In genomic region chr11:62548545-62549335, GRCh38 we compare ENCODE assay signal across 11 cellular contexts. TPM values are rescaled to one million over a fixed set of nuclear protein-coding genes. Genes with fewer than 3 reads are reported as not detected.
DNase-seq lines count a peak whose midpoint lies in the region; ATAC-seq and TF ChIP-seq lines count a peak whose summit lies in the region.
"Had no signal": no experiment of that assay in that cellular context is flagged by ENCODE, and none has a peak within 500 bp of the region (broad histone marks: within the 10 kb centered on the region; RNA-seq: fewer than 3 reads in every experiment).

No MANE protein-coding gene starts in this region.

- H3K27me3 ChIP-seq in heart left ventricle = no peaks in the 10 kb centered on the region

- no peak for TF ChIP-seq CTCF in heart left ventricle (IDR thresholded peaks at IDR 0.05)
- TF ChIP-seq CTCF in endothelial cell (IDR thresholded peaks at IDR 0.05; ENCODE audit: unreplicated experiment) = no peak
- TF ChIP-seq CTCF in nephron (IDR thresholded peaks at IDR 0.05; ENCODE audit: unreplicated experiment in 3 of 3) = no peak

- DNase-seq in heart left ventricle (peak in 2 of 5 donors; percentile 42 to 70), left ventricle myocardium superior (no peak), endothelial cell (ENCODE audit: low spot score) (no peak), NCI-H446 treated with DMSO at 0.1 percent for 48 hours (lab: John Stamatoyannopoulos, UW) (no peak)
- DNase-seq: activated naive CD4-positive, alpha-beta T cell; stimulated activated naive CD8-positive, alpha-beta T cell treated with anti-CD3 and anti-CD28 coated beads, Interleukin-15, Interleukin-2, amounts not matched to agents 100 U/mL and 50 U/mL, for 24 hours had no signal

- no peaks in the 10 kb centered on the region for H3K36me3 ChIP-seq in heart left ventricle
- H3K36me3 ChIP-seq in urinary bladder (ENCODE audit: insufficient read depth) = no peaks in the 10 kb centered on the region

- no peaks in the 10 kb centered on the region for H3K9me3 Mint-ChIP-seq in endothelial cell (ENCODE audit: unreplicated experiment)
- H3K9me3 Mint-ChIP-seq in nephron = no peaks in the 10 kb centered on the region
- H3K9me3 Mint-ChIP-seq: WTC11 had no signal

- intact Hi-C loops in heart left ventricle (cut with DNase I) (loop anchor here in 2 of 10 donors (10.0 kb wide), 1 partner anchor 154 kb away; no protein-coding TSS in a partner anchor), left ventricle myocardium superior (cut with micrococcal nuclease) (loop anchor here (10.0 kb wide), 2 partner anchors 114 to 154 kb away; no protein-coding TSS in a partner anchor)

- H3K27me3 Mint-ChIP-seq in endothelial cell (ENCODE audit: unreplicated experiment) = peaks cover 30% of the 10 kb centered on the region
- H3K27me3 Mint-ChIP-seq in nephron (ENCODE audit: low read depth) = peaks cover 15% of the 10 kb centered on the region

- TF ChIP-seq POLR2A in heart left ventricle (IDR thresholded peaks at IDR 0.05) = no peak

- no peak overlapping the region for H3K27ac Mint-ChIP-seq in endothelial cell (ENCODE audit: unreplicated experiment)
- H3K27ac Mint-ChIP-seq in nephron = peak overlapping the region in 2 of 3 experiments; percentile 90 to 96
- H3K27ac Mint-ChIP-seq: WTC11 had no signal

- H3K4me1 ChIP-seq in heart left ventricle (peaks cover 18 to 81% (median 64%) of the 10 kb centered on the region in 12 donors), urinary bladder (ENCODE audit: insufficient read depth) (no peaks in the 10 kb centered on the region)

- ATAC-seq in heart left ventricle (no peak), left ventricle myocardium superior (no peak), HG03565 (IDR thresholded peaks at IDR 0.05; ENCODE audit: unreplicated experiment) (no peak), GM18858 (IDR thresholded peaks at IDR 0.05; ENCODE audit: unreplicated experiment) (no peak)
- ATAC-seq: stimulated activated naive CD8-positive, alpha-beta T cell treated with anti-CD3 and anti-CD28 coated beads, Interleukin-15, Interleukin-2, amounts not matched to agents 100 U/mL and 50 U/mL, for 24 hours; WTC11 had no signal

- WGBS in heart left ventricle, 4 donors = 44 to 57% (median 51%) methylated on average over 17 of the region's 17 CpGs
- WGBS in urinary bladder = 53% methylated on average over 17 of the region's 17 CpGs

- H3K4me3 Mint-ChIP-seq in endothelial cell (ENCODE audit: unreplicated experiment) (peak overlapping the region; percentile 19), nephron (peak overlapping the region; percentile 30 to 88 (median 73))

- H3K36me3 Mint-ChIP-seq in endothelial cell (ENCODE audit: low read depth, unreplicated experiment) (peaks cover 8% of the 10 kb centered on the region), nephron (ENCODE audit: low read depth) (no peaks in the 10 kb centered on the region)
- H3K36me3 Mint-ChIP-seq: WTC11 had no signal

- H3K4me3 ChIP-seq in heart left ventricle (peak overlapping the region in 3 of 12 donors; percentile 5 to 99 (median 95)), urinary bladder (ENCODE audit: low read depth, low read length) (no peak overlapping the region)

- H3K27ac ChIP-seq in heart left ventricle = peak overlapping the region; percentile 94 to 100 (median 99)
- peak overlapping the region; percentile 24 for H3K27ac ChIP-seq in urinary bladder (ENCODE audit: low read depth)

- no peaks in the 10 kb centered on the region for H3K9me3 ChIP-seq in heart left ventricle

- H3K4me1 Mint-ChIP-seq in endothelial cell (ENCODE audit: unreplicated experiment) (peaks cover 30% of the 10 kb centered on the region), nephron (peaks cover 62% of the 10 kb centered on the region)

RNA-seq across cellular contexts. Expression of gene AHNAK, which starts 2.1 kb away (rescaled TPM):
- total RNA-seq in heart left ventricle (100 to 1,000 TPM; 251 to 861 (median 409) TPM), left ventricle myocardium superior (354 TPM), endothelial cell (ENCODE audit: unreplicated experiment) (136 TPM), urinary bladder (554 TPM)
- polyA plus RNA-seq in heart left ventricle (100 to 1,000 TPM in 1 of 2 donors, 10 to 100 TPM in 1; 84.4 to 251 TPM), urinary bladder (200 TPM)

RNA-seq across cellular contexts. Expression of gene EEF1G, which starts 25.0 kb away (rescaled TPM):
- 1,000 to 10,000 TPM in 3 of 9 donors, 100 to 1,000 TPM in 6; 799 to 1,135 (median 929) TPM for total RNA-seq in heart left ventricle
- 1,000 to 10,000 TPM in 1 of 2 donors, 100 to 1,000 TPM in 1; 549 to 1,190 TPM for polyA plus RNA-seq in heart left ventricle
- 804 TPM for total RNA-seq in left ventricle myocardium superior
- total RNA-seq in endothelial cell (ENCODE audit: unreplicated experiment) = 1,951 TPM
- total RNA-seq in urinary bladder = 863 TPM
- 1,468 TPM for polyA plus RNA-seq in urinary bladder

RNA-seq across cellular contexts. Expression of gene TUT1, which starts 42.6 kb away (rescaled TPM):
- total RNA-seq in heart left ventricle (10 to 100 TPM in 7 of 9 donors, 1 to 10 TPM in 2; 6.3 to 16.3 (median 11.3) TPM), left ventricle myocardium superior (12.3 TPM), endothelial cell (ENCODE audit: unreplicated experiment) (21.2 TPM), urinary bladder (5.1 TPM)
- polyA plus RNA-seq in heart left ventricle (10 to 100 TPM in 1 of 2 donors, 1 to 10 TPM in 1; 8.5 to 12.2 TPM), urinary bladder (14.3 TPM)

RNA-seq across cellular contexts. Expression of gene MTA2, which starts 52.9 kb away (rescaled TPM):
- total RNA-seq in heart left ventricle (10 to 100 TPM; 24.1 to 55.3 (median 33.7) TPM), left ventricle myocardium superior (33.1 TPM), endothelial cell (ENCODE audit: unreplicated experiment) (157 TPM), urinary bladder (75.2 TPM)
- polyA plus RNA-seq in heart left ventricle (10 to 100 TPM; 18.4 to 40.3 TPM), urinary bladder (52.8 TPM)
